ENCODE assay signal across 9 cellular contexts in the genomic region with DNA sequence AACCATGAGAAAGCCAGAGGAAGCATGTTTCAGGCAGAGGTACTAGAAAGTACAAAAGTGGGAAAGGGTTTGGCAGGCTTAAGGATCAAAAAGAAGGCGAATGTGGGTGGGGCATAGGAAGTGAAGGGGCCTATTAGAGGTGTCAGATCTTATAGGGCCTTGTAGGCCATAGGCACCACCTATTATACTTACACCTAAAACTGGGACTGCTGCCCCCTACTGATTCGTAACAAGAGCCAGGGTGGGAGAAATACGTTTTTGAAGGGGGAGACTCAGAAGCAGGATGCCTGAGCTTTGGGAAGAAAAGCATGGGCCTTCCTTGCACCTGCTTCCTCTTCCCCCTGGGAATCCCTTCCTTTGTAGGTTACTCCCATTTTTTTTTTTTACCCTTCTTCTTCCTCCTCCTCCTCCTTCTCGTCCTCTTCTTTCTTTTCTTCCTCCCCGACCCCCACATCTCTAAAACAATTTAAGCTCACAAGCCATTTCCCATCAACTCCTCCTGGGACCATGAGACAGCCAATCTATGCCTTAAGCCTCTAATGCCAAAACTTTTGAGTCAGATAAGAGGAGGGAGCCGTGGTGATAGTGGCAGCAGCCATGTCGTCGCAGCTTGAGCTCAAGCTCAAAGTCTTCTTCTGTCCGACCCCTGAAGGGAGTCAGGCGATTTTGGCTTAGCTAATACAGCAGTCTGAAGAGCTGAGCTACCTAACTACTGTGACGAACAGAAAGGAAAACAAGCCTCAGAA. TPM values are rescaled to one million over a fixed set of nuclear protein-coding genes. Genes with fewer than 3 reads are reported as not detected.
A peak's percentile ranks its signal among the peaks of the same experiment; 100 is the strongest.
DNase-seq lines count a peak whose midpoint lies in the region; ATAC-seq and TF ChIP-seq lines count a peak whose summit lies in the region.
"Had no signal": no experiment of that assay in that cellular context is flagged by ENCODE, and none has a peak within 500 bp of the region (broad histone marks: within the 10 kb centered on the region; RNA-seq: fewer than 3 reads in every experiment).

No MANE protein-coding gene starts in this region.

- TF ChIP-seq CTCF in OCI-LY3 (IDR thresholded peaks at IDR 0.05; ENCODE audit: low read depth, low read length): peak; percentile 15; the same call in 1 of the 2 replicates

- H3K4me3 Mint-ChIP-seq in activated naive CD4-positive, alpha-beta T cell treated with anti-CD3 and anti-CD28 coated beads for 36 hours: peak overlapping the region; percentile 29
- no peak overlapping the region for H3K4me3 Mint-ChIP-seq in activated T-helper 2 cell treated with anti-CD3 and anti-CD28 coated beads, Interferon-gamma antibody, Interleukin-2, Interleukin-4, amounts not matched to agents 10 μg/mL and 5 μg/mL and 100 μg/mL, durations not matched to agents 14 hours and 24 hours and 36 hours (ENCODE audit: low read depth)

- H3K4me3 ChIP-seq in OCI-LY3 (ENCODE audit: low read length) (no peak overlapping the region), stomach smooth muscle (ENCODE audit: low read length in 2 of 2) (peak overlapping the region; percentile 53 to 65)

- intact Hi-C loops in activated naive CD4-positive, alpha-beta T cell treated with anti-CD3 and anti-CD28 coated beads for 36 hours (cut with micrococcal nuclease): loop anchor here (1.0 to 10.0 kb wide), 5 partner anchors 104 to 234 kb away; no protein-coding TSS in a partner anchor
- intact Hi-C loops in activated T-helper 2 cell treated with anti-CD3 and anti-CD28 coated beads, Interferon-gamma antibody, Interleukin-2, Interleukin-4, amounts not matched to agents 10 μg/mL and 5 μg/mL and 100 μg/mL, durations not matched to agents 14 hours and 24 hours and 36 hours (cut with micrococcal nuclease): loop anchor here (1.0 kb wide), 1 partner anchor 234 kb away; no protein-coding TSS in a partner anchor

- H3K27ac Mint-ChIP-seq in activated naive CD4-positive, alpha-beta T cell treated with anti-CD3 and anti-CD28 coated beads for 36 hours: no peak overlapping the region
- H3K27ac Mint-ChIP-seq in activated T-helper 2 cell treated with anti-CD3 and anti-CD28 coated beads, Interferon-gamma antibody, Interleukin-2, Interleukin-4, amounts not matched to agents 10 μg/mL and 5 μg/mL and 100 μg/mL, durations not matched to agents 14 hours and 24 hours and 36 hours: no peak overlapping the region

- ATAC-seq in GM18520 (IDR thresholded peaks at IDR 0.05; ENCODE audit: unreplicated experiment) (no peak), HG02852 (IDR thresholded peaks at IDR 0.05; ENCODE audit: unreplicated experiment) (no peak)

- H3K36me3 Mint-ChIP-seq in activated naive CD4-positive, alpha-beta T cell treated with anti-CD3 and anti-CD28 coated beads for 36 hours (ENCODE audit: low read depth): no peaks in the 10 kb centered on the region
- no peaks in the 10 kb centered on the region for H3K36me3 Mint-ChIP-seq in activated T-helper 2 cell treated with anti-CD3 and anti-CD28 coated beads, Interferon-gamma antibody, Interleukin-2, Interleukin-4, amounts not matched to agents 10 μg/mL and 5 μg/mL and 100 μg/mL, durations not matched to agents 14 hours and 24 hours and 36 hours (ENCODE audit: low read depth)

- H3K27me3 ChIP-seq in OCI-LY3 (ENCODE audit: low read depth, low read length): no peaks in the 10 kb centered on the region
- H3K27me3 ChIP-seq in stomach smooth muscle (ENCODE audit: control insufficient read depth in 1 of 2, insufficient read depth in 2 of 2, low read length in 2 of 2): peaks cover 0 to 9% of the 10 kb centered on the region in 2 donors
- H3K27me3 ChIP-seq: spleen had no signal

- H3K4me2 ChIP-seq in OCI-LY3 (ENCODE audit: low read length): no peak overlapping the region

- CTCF ChIA-PET in activated naive CD4-positive, alpha-beta T cell treated with anti-CD3 and anti-CD28 coated beads for 36 hours (lab: Charles Lee): interaction anchor here (0.6 to 2.3 kb wide), 15 partner anchors 9 to 234 kb away, joined by 3 to 22 read pairs (median 3); no protein-coding TSS in a partner anchor

- H2AFZ ChIP-seq in OCI-LY3 (ENCODE audit: low read depth, low read length): no peak overlapping the region

- H3K27ac ChIP-seq in OCI-LY3 (ENCODE audit: low read length) (no peak overlapping the region), stomach smooth muscle (ENCODE audit: low read length) (no peak overlapping the region)
- H3K27ac ChIP-seq: spleen had no signal

- no peaks in the 10 kb centered on the region for H3K79me2 ChIP-seq in OCI-LY3 (ENCODE audit: low read length)

- no peak overlapping the region for H3K9ac ChIP-seq in OCI-LY3 (ENCODE audit: low read length)
- H3K9ac ChIP-seq in stomach smooth muscle (ENCODE audit: low read length in 2 of 2): no peak overlapping the region

- H3K36me3 ChIP-seq in OCI-LY3 (replicated peaks; ENCODE audit: low read depth, low read length) (no peaks in the 10 kb centered on the region), stomach smooth muscle (ENCODE audit: control insufficient read depth in 2 of 2, insufficient read depth in 2 of 2, low read length in 2 of 2) (no peaks in the 10 kb centered on the region)
- H3K36me3 ChIP-seq: spleen had no signal

- H3K9me3 ChIP-seq in OCI-LY3 (ENCODE audit: insufficient read depth, low read length): no peaks in the 10 kb centered on the region
- no peaks in the 10 kb centered on the region for H3K9me3 ChIP-seq in stomach smooth muscle (ENCODE audit: control insufficient read depth in 2 of 2, low read length in 2 of 2)
- H3K9me3 ChIP-seq: spleen had no signal

- no peaks in the 10 kb centered on the region for H3K27me3 Mint-ChIP-seq in activated naive CD4-positive, alpha-beta T cell treated with anti-CD3 and anti-CD28 coated beads for 36 hours (ENCODE audit: low read depth)
- no peaks in the 10 kb centered on the region for H3K27me3 Mint-ChIP-seq in activated T-helper 2 cell treated with anti-CD3 and anti-CD28 coated beads, Interferon-gamma antibody, Interleukin-2, Interleukin-4, amounts not matched to agents 10 μg/mL and 5 μg/mL and 100 μg/mL, durations not matched to agents 14 hours and 24 hours and 36 hours (ENCODE audit: low read depth)

- no peaks in the 10 kb centered on the region for H4K20me1 ChIP-seq in OCI-LY3 (ENCODE audit: insufficient read depth, low read length)

- H3K4me1 Mint-ChIP-seq in activated naive CD4-positive, alpha-beta T cell treated with anti-CD3 and anti-CD28 coated beads for 36 hours (ENCODE audit: low read depth): peaks cover 6% of the 10 kb centered on the region
- peaks cover 3% of the 10 kb centered on the region for H3K4me1 Mint-ChIP-seq in activated T-helper 2 cell treated with anti-CD3 and anti-CD28 coated beads, Interferon-gamma antibody, Interleukin-2, Interleukin-4, amounts not matched to agents 10 μg/mL and 5 μg/mL and 100 μg/mL, durations not matched to agents 14 hours and 24 hours and 36 hours (ENCODE audit: low read depth)

- peaks cover 1% of the 10 kb centered on the region for H3K9me3 Mint-ChIP-seq in activated naive CD4-positive, alpha-beta T cell treated with anti-CD3 and anti-CD28 coated beads for 36 hours
- no peaks in the 10 kb centered on the region for H3K9me3 Mint-ChIP-seq in activated T-helper 2 cell treated with anti-CD3 and anti-CD28 coated beads, Interferon-gamma antibody, Interleukin-2, Interleukin-4, amounts not matched to agents 10 μg/mL and 5 μg/mL and 100 μg/mL, durations not matched to agents 14 hours and 24 hours and 36 hours

- H3K4me1 ChIP-seq in OCI-LY3 (ENCODE audit: low read length) (no peaks in the 10 kb centered on the region), stomach smooth muscle (ENCODE audit: control insufficient read depth, insufficient read depth, low read length) (peaks cover 3% of the 10 kb centered on the region)
- H3K4me1 ChIP-seq: spleen had no signal

- no peak for DNase-seq in activated naive CD4-positive, alpha-beta T cell treated with anti-CD3 and anti-CD28 coated beads for 36 hours
- no peak for DNase-seq in activated naive CD4-positive, alpha-beta T cell (lab: John Stamatoyannopoulos, UW)
- DNase-seq in iPS-NIHi11 (ENCODE audit: low spot score): peak; percentile 28
- no peak for DNase-seq in activated T-helper 2 cell treated with anti-CD3 and anti-CD28 coated beads, Interferon-gamma antibody, Interleukin-2, Interleukin-4, amounts not matched to agents 10 μg/mL and 5 μg/mL and 100 μg/mL, durations not matched to agents 14 hours and 24 hours and 36 hours (ENCODE audit: low spot score)
- DNase-seq: spleen had no signal

RNA-seq across cellular contexts. Expression of a gene that starts 40.8 kb away (rescaled TPM):
- total RNA-seq in activated naive CD4-positive, alpha-beta T cell treated with anti-CD3 and anti-CD28 coated beads for 36 hours: under 1 TPM; 0.43 to 0.49 TPM
- total RNA-seq in activated T-helper 2 cell treated with anti-CD3 and anti-CD28 coated beads, Interferon-gamma antibody, Interleukin-2, Interleukin-4, amounts not matched to agents 10 μg/mL and 5 μg/mL and 100 μg/mL, durations not matched to agents 14 hours and 24 hours and 36 hours: 0.25 and 0.37 TPM in 2 replicates
